In genomic region chr5:157669701-157670097, GRCh38 we compare ENCODE assay signal across 1 cellular context.
TF ChIP-seq lines count a peak whose summit lies in the region.

No MANE protein-coding gene starts in this region.

TF ChIP-seq in HepG2, 621 proteins besides CTCF, POLR2A, EP300 and RAD21:
- no peak for TF ChIP-seq ZNF576 (CRISPR knock-in tag; IDR thresholded peaks at IDR 0.05)
